In genomic region chr2:150491430-150491829, GRCh38 we compare ENCODE assay signal across 21 cellular contexts. TPM values are rescaled to one million over a fixed set of nuclear protein-coding genes. Genes with fewer than 3 reads are reported as not detected.
"Had no signal": no experiment of that assay in that cellular context is flagged by ENCODE, and none has a peak within 500 bp of the region (broad histone marks: within the 10 kb centered on the region; RNA-seq: fewer than 3 reads in every experiment).

No MANE protein-coding gene starts in this region.

- H3K27me3 ChIP-seq: ascending aorta, breast epithelium, thyroid gland had no signal

- H3K27ac ChIP-seq: ascending aorta, breast epithelium, left lung, thyroid gland, WERI-Rb-1 had no signal

- DNase-seq: activated CD4-positive, alpha-beta T cell treated with anti-CD3 and anti-CD28 coated beads for 1 hour; activated CD4-positive, alpha-beta T cell treated with anti-CD3 and anti-CD28 coated beads, Interleukin-2, amount 50 U/mL, for 4 hours; activated effector memory CD4-positive, alpha-beta T cell treated with anti-CD3 and anti-CD28 coated beads, Interleukin-2, amount 50 U/mL, for 16 hours; activated naive CD4-positive, alpha-beta T cell treated with anti-CD3 and anti-CD28 coated beads, Interleukin-2, amount 50 U/mL, for 16 hours; activated T-cell treated with anti-CD3 and anti-CD28 coated beads, Interleukin-2, amount 50 U/mL, for 72 hours; cerebellar nuclear complex; effector CD8-positive, alpha-beta T cell; foreskin melanocyte; glutamatergic neuron; hippocampal formation; kidney; left lung; midbrain; stimulated activated CD4-positive, alpha-beta T cell treated with anti-CD3 and anti-CD28 coated beads, Interleukin-2, amount 100 ng/mL, for 24 hours; stimulated activated naive CD4-positive, alpha-beta T cell treated with Interleukin-2 at 50 U/mL for 16 hours; thyroid gland; WERI-Rb-1 had no signal

- H3K4me1 ChIP-seq: ascending aorta, breast epithelium, left lung, thyroid gland had no signal

- H3K9me3 ChIP-seq: ascending aorta, breast epithelium, left lung, thyroid gland had no signal

- H3K36me3 ChIP-seq: ascending aorta, breast epithelium, left lung, thyroid gland, WERI-Rb-1 had no signal

- ATAC-seq: activated T-cell treated with anti-CD3 and anti-CD28 coated beads, Interleukin-2, amount 50 U/mL, for 72 hours had no signal

- H3K4me3 ChIP-seq: ascending aorta, breast epithelium, left lung, thyroid gland had no signal

RNA-seq across cellular contexts. Expression of gene RND3, which starts 4.0 kb away (rescaled TPM):
- total RNA-seq: activated CD8-positive, alpha-beta memory T cell treated with anti-CD3 and anti-CD28 coated beads for 36 hours; activated T-cell treated with anti-CD3 and anti-CD28 coated beads, Interleukin-2, amount 50 U/mL, for 72 hours; T-helper 2 cell treated with Interferon-gamma antibody and Interleukin-4, amounts not matched to agents 100 ng/mL and 5 ng/mL, for 36 hours had no signal
